12 cellular contexts compared by ENCODE assay signal in genomic region chr5:38726279-38726678, GRCh38.
"Had no signal": no experiment of that assay in that cellular context is flagged by ENCODE, and none has a peak within 500 bp of the region (broad histone marks: within the 10 kb centered on the region; RNA-seq: fewer than 3 reads in every experiment).

No MANE protein-coding gene starts in this region.

- DNase-seq: activated CD4-positive, alpha-beta T cell treated with anti-CD3 and anti-CD28 coated beads, Interleukin-2, amount 50 U/mL, for 1 hour; activated gamma-delta T cell treated with Interleukin-2 at 50 U/mL for 16 hours; activated naive CD8-positive, alpha-beta T cell treated with anti-CD3 and anti-CD28 coated beads for 36 hours; effector CD8-positive, alpha-beta T cell; kidney; stimulated activated CD4-positive, alpha-beta T cell treated with anti-CD3 and anti-CD28 coated beads, Interleukin-4, amount 100 ng/mL, for 24 hours; stimulated activated naive CD8-positive, alpha-beta T cell treated with anti-CD3 and anti-CD28 coated beads, Interleukin-15, amount 100 ng/mL, for 72 hours; T-helper 17 cell had no signal

- H3K4me3 Mint-ChIP-seq: activated naive CD8-positive, alpha-beta T cell treated with anti-CD3 and anti-CD28 coated beads for 36 hours; stimulated activated naive CD8-positive, alpha-beta T cell treated with anti-CD3 and anti-CD28 coated beads, Interleukin-15, amount 100 ng/mL, for 72 hours; T-helper 17 cell; WTC11 had no signal

- H3K9me3 ChIP-seq: gastroesophageal sphincter had no signal

- H3K27ac ChIP-seq: epithelial cell of prostate, gastroesophageal sphincter, parathyroid adenoma had no signal

- H3K4me3 ChIP-seq: gastroesophageal sphincter had no signal

- H3K27ac Mint-ChIP-seq: activated naive CD8-positive, alpha-beta T cell treated with anti-CD3 and anti-CD28 coated beads for 36 hours; stimulated activated naive CD8-positive, alpha-beta T cell treated with anti-CD3 and anti-CD28 coated beads, Interleukin-15, amount 100 ng/mL, for 72 hours; T-helper 17 cell; WTC11 had no signal

- H3K4me1 ChIP-seq: gastroesophageal sphincter, parathyroid adenoma had no signal

- ATAC-seq: gastroesophageal sphincter; stimulated activated naive CD8-positive, alpha-beta T cell treated with anti-CD3 and anti-CD28 coated beads, Interleukin-15, amount 100 ng/mL, for 72 hours; T-helper 17 cell had no signal

- H3K27me3 Mint-ChIP-seq: stimulated activated naive CD8-positive, alpha-beta T cell treated with anti-CD3 and anti-CD28 coated beads, Interleukin-15, amount 100 ng/mL, for 72 hours had no signal

- H2AFZ ChIP-seq: parathyroid adenoma had no signal

- H3K36me3 ChIP-seq: gastroesophageal sphincter had no signal

- H3K9me3 Mint-ChIP-seq: activated naive CD8-positive, alpha-beta T cell treated with anti-CD3 and anti-CD28 coated beads for 36 hours; stimulated activated naive CD8-positive, alpha-beta T cell treated with anti-CD3 and anti-CD28 coated beads, Interleukin-15, amount 100 ng/mL, for 72 hours; WTC11 had no signal

- H3K27me3 ChIP-seq: gastroesophageal sphincter had no signal

- H3K36me3 Mint-ChIP-seq: activated naive CD8-positive, alpha-beta T cell treated with anti-CD3 and anti-CD28 coated beads for 36 hours; WTC11 had no signal

- H3K4me1 Mint-ChIP-seq: activated naive CD8-positive, alpha-beta T cell treated with anti-CD3 and anti-CD28 coated beads for 36 hours; stimulated activated naive CD8-positive, alpha-beta T cell treated with anti-CD3 and anti-CD28 coated beads, Interleukin-15, amount 100 ng/mL, for 72 hours; T-helper 17 cell had no signal

- H3K79me2 ChIP-seq: parathyroid adenoma had no signal
